In the genomic region with DNA sequence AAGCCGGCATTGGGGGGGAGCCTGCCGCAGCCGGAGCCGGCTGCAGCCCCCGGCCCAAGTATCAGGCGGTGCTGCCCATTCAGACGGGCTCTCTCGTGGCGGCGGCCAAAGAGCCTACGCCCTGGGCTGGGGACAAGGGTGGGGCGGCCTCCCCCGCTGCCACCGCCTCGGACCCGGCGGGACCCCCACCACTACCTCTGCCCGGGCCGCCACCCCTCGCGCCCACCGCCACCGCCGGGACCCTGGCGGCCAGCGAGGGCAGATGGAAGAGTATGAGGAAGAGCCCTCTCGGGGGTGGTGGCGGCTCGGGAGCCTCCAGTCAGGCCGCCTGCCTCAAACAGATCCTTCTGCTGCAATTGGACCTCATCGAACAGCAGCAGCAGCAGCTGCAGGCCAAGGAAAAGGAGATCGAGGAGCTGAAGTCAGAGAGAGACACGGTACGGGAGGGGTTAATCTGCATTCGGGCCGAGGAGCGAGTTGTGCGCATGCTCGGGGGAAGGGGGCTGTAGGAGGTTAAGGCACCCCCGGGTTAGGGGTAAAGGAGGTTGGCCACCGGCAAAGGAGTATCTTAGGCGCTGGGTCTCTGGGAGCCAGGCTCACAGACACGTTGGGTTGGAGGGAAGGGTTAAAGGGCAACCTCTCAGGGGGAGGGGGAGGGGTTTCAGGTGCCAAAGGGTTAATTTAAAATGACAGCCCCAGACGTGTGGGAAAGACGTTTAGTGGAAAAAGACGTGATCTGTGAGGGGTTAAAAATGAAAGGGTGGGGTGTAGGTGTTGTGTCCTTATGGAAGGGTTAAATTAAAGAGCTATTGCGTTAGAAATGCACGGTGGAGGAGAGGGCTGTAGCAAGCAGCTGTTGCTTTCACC, we compare ENCODE assay signal across 8 cellular contexts. TPM values are rescaled to one million over a fixed set of nuclear protein-coding genes. Genes with fewer than 3 reads are reported as not detected.
DNase-seq lines count a peak whose midpoint lies in the region; ATAC-seq and TF ChIP-seq lines count a peak whose summit lies in the region.

No MANE protein-coding gene starts in this region.

- DNase-seq in COR-L47 (lab: John Stamatoyannopoulos, UW), result peak; percentile 29
- DNase-seq in NCI-H1105 (lab: John Stamatoyannopoulos, UW), result peak; percentile 55
- DNase-seq in UCSD-AML1 (lab: John Stamatoyannopoulos, UW; ENCODE audit: unreplicated experiment), result peak; percentile 58
- no peak for DNase-seq in chondrocyte (ENCODE audit: low spot score)
- DNase-seq in left kidney (ENCODE audit: low read depth, low spot score), result peak; percentile 86
- DNase-seq in stimulated activated CD8-positive, alpha-beta memory T cell treated with anti-CD3 and anti-CD28 coated beads, Interleukin-12 subunit alpha, Interleukin-12 subunit beta, amount 100 ng/mL, for 4 hours (ENCODE audit: low read depth), result peak; percentile 26

- no peaks in the 10 kb centered on the region for H3K27me3 Mint-ChIP-seq in chondrocyte (ENCODE audit: low read depth)

- peaks cover 13% of the 10 kb centered on the region for H3K36me3 Mint-ChIP-seq in chondrocyte (ENCODE audit: low read depth)

- peak overlapping the region; percentile 98 for H3K27ac Mint-ChIP-seq in chondrocyte (ENCODE audit: unreplicated experiment)

- H3K9me3 Mint-ChIP-seq in chondrocyte (ENCODE audit: low read depth), result no peaks in the 10 kb centered on the region

- peak overlapping the region; percentile 99 for H3K4me3 Mint-ChIP-seq in chondrocyte (ENCODE audit: unreplicated experiment)

- H3K4me1 Mint-ChIP-seq in chondrocyte (ENCODE audit: low read depth), result peaks cover 30% of the 10 kb centered on the region

- ATAC-seq in GM21423 (IDR thresholded peaks at IDR 0.05; ENCODE audit: unreplicated experiment), result peak; percentile 20
- ATAC-seq in GM19351 (IDR thresholded peaks at IDR 0.05; ENCODE audit: unreplicated experiment), result no peak

- TF ChIP-seq CTCF in chondrocyte (IDR thresholded peaks at IDR 0.05), result no peak

RNA-seq across cellular contexts. Expression of gene MSL1, which starts 1.4 kb away (rescaled TPM):
- 86.8 to 103 TPM (median 96.2 TPM) in 3 replicates for total RNA-seq in chondrocyte

RNA-seq across cellular contexts. Expression of gene CASC3, which starts 17.2 kb away (rescaled TPM):
- total RNA-seq in chondrocyte, result 70.2 to 78.3 TPM (median 70.6 TPM) in 3 replicates

RNA-seq across cellular contexts. Expression of gene NR1D1, which starts 22.8 kb away (rescaled TPM):
- 5.9 to 7.9 TPM (median 6.6 TPM) in 3 replicates for total RNA-seq in chondrocyte

RNA-seq across cellular contexts. Expression of gene RAPGEFL1, which starts 54.1 kb away (rescaled TPM):
- 3.6 to 5.5 TPM (median 3.9 TPM) in 3 replicates for total RNA-seq in chondrocyte
